ENCODE assay signal across 16 cellular contexts in the genomic region with DNA sequence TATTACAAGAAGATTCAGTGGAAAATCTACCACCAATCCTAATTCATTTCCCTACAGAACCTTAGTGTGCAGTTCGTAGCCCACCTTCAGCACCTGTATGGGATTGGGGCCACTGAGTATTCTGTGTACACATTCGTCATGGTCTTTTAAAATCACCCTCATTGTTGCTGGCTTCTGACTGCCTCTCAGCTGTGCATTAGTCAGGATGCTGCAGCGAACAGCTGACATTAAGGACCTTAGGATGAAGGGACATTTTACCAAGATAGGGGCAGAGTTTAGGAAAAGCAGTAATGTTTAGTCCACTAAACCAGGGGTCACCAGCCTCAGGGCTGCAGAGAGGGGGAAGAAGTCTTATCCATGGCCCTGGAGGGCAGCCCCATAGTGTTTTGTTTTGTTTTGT.
"Had no signal": no experiment of that assay in that cellular context is flagged by ENCODE, and none has a peak within 500 bp of the region (broad histone marks: within the 10 kb centered on the region; RNA-seq: fewer than 3 reads in every experiment).

No MANE protein-coding gene starts in this region.

- H3K9me3 Mint-ChIP-seq: mesothelial cell of epicardium; T-helper 2 cell treated with Interferon-gamma antibody and Interleukin-4, amounts not matched to agents 5 μg/mL and 100 μg/mL, for 36 hours; type B pancreatic cell had no signal

- H3K36me3 Mint-ChIP-seq: activated naive CD8-positive, alpha-beta T cell; mesothelial cell of epicardium; stimulated activated effector memory CD8-positive, alpha-beta T cell treated with anti-CD3 and anti-CD28 coated beads, Interleukin-12 subunit alpha, Interleukin-12 subunit beta, amount 100 ng/mL, for 72 hours; type B pancreatic cell had no signal

- H3K27ac Mint-ChIP-seq: activated CD4-positive, alpha-beta T cell treated with anti-CD3 and anti-CD28 coated beads for 36 hours; activated naive CD8-positive, alpha-beta T cell; mesothelial cell of epicardium; stimulated activated effector memory CD8-positive, alpha-beta T cell treated with anti-CD3 and anti-CD28 coated beads, Interleukin-12 subunit alpha, Interleukin-12 subunit beta, amount 100 ng/mL, for 72 hours; T-helper 2 cell treated with Interferon-gamma antibody and Interleukin-4, amounts not matched to agents 5 μg/mL and 100 μg/mL, for 36 hours; type B pancreatic cell had no signal

- H3K27ac ChIP-seq: heart left ventricle, left lung, right lobe of liver, stomach had no signal

- H3K27me3 ChIP-seq: gastroesophageal sphincter, heart left ventricle, left lung, right lobe of liver had no signal

- H3K9me3 ChIP-seq: gastroesophageal sphincter, heart left ventricle, left lung, right lobe of liver, stomach had no signal

- H3K4me3 ChIP-seq: gastroesophageal sphincter, heart left ventricle, left lung, right lobe of liver, stomach had no signal

- H3K36me3 ChIP-seq: gastroesophageal sphincter, heart left ventricle, left lung, right lobe of liver, stomach had no signal

- DNase-seq: activated CD4-positive, alpha-beta T cell treated with anti-CD3 and anti-CD28 coated beads for 36 hours; activated CD4-positive, alpha-beta T cell treated with anti-CD3 and anti-CD28 coated beads, Interleukin-2, amount 50 U/mL, for 48 hours; activated T-cell treated with anti-CD3 and anti-CD28 coated beads for 4 hours; amniotic stem cell; caudate nucleus; heart left ventricle; left lung; right lobe of liver; stimulated activated CD4-positive, alpha-beta T cell treated with anti-CD3 and anti-CD28 coated beads, Interleukin-4, amount 100 ng/mL, for 24 hours; stomach had no signal

- H3K4me1 Mint-ChIP-seq: activated CD4-positive, alpha-beta T cell treated with anti-CD3 and anti-CD28 coated beads for 36 hours; stimulated activated effector memory CD8-positive, alpha-beta T cell treated with anti-CD3 and anti-CD28 coated beads, Interleukin-12 subunit alpha, Interleukin-12 subunit beta, amount 100 ng/mL, for 72 hours had no signal

- H3K4me3 Mint-ChIP-seq: activated CD4-positive, alpha-beta T cell treated with anti-CD3 and anti-CD28 coated beads for 36 hours; activated naive CD8-positive, alpha-beta T cell; mesothelial cell of epicardium; stimulated activated effector memory CD8-positive, alpha-beta T cell treated with anti-CD3 and anti-CD28 coated beads, Interleukin-12 subunit alpha, Interleukin-12 subunit beta, amount 100 ng/mL, for 72 hours; T-helper 2 cell treated with Interferon-gamma antibody and Interleukin-4, amounts not matched to agents 5 μg/mL and 100 μg/mL, for 36 hours; type B pancreatic cell had no signal

- H3K4me1 ChIP-seq: right lobe of liver had no signal
